22 cellular contexts compared by ENCODE assay signal in the genomic region with DNA sequence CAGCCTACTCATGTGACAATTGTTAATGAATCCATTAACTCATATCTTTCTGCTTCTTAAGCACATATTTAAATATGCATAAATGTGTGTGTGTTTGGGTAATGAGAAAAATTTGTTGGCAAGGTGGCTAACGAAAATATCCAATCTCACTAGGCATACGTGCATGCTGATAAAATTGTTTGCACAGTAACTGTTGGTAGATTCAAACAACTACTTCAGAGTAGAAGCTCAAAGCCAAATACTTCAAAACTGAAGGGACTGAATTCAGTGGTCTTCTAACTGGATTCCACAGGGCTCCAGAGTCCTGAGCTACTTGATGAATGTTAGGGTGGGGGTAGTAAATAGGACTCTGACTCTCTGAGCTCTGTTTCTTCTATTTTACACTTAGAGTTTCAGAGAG.
A peak's percentile ranks its signal among the peaks of the same experiment; 100 is the strongest.
DNase-seq lines count a peak whose midpoint lies in the region; ATAC-seq, FAIRE-seq and TF ChIP-seq lines count a peak whose summit lies in the region.
"Had no signal": no experiment of that assay in that cellular context is flagged by ENCODE, and none has a peak within 500 bp of the region (broad histone marks: within the 10 kb centered on the region; RNA-seq: fewer than 3 reads in every experiment).

No MANE protein-coding gene starts in this region.

- no peak overlapping the region for H3K4me3 ChIP-seq in lower lobe of right lung

- H3K27me3 ChIP-seq in lower lobe of right lung (ENCODE audit: low read depth) = no peaks in the 10 kb centered on the region
- H3K27me3 ChIP-seq: BE2C had no signal

- DNase-seq in Right ventricle myocardium superior = no peak
- DNase-seq in Right ventricle myocardium inferior (ENCODE audit: missing footprints) = no peak
- DNase-seq in left ventricle myocardium superior = no peak
- DNase-seq in left cardiac atrium = no peak
- DNase-seq in lower lobe of right lung = no peak
- DNase-seq in GM12891 (ENCODE audit: insufficient read length, low spot score) = no peak
- no peak for DNase-seq in NK-92 (lab: John Stamatoyannopoulos, UW; ENCODE audit: unreplicated experiment)
- DNase-seq: ACHN; BE2C; C1 segment of cervical spinal cord; CD4-positive, CD25-positive, alpha-beta regulatory T cell; CD8-positive, alpha-beta memory T cell; COR-L47; DMS 273 treated with DMSO at 0.1 percent for 48 hours; DMS53; GDM1; GOT3; H7; HFFc6; IMR-90 had no signal

- H3K36me3 ChIP-seq in lower lobe of right lung = no peaks in the 10 kb centered on the region
- H3K36me3 ChIP-seq: BE2C had no signal

- peak; percentile 52 for ATAC-seq in Right ventricle myocardium superior (ENCODE audit: poor library complexity)
- no peak for ATAC-seq in Right ventricle myocardium inferior
- peak; percentile 58 for ATAC-seq in left ventricle myocardium superior
- no peak for ATAC-seq in left cardiac atrium
- peak; percentile 30 to 65 for ATAC-seq in lower lobe of right lung
- ATAC-seq: HCT116 had no signal

- no peaks in the 10 kb centered on the region for H3K4me1 ChIP-seq in lower lobe of right lung

- FAIRE-seq in GM12891 (lab: Jason Lieb, UNC) = no peak
- FAIRE-seq: HTR-8/SVneo had no signal

- no peak for TF ChIP-seq POLR2A in GM12891 (IDR thresholded peaks at IDR 0.05; ENCODE audit: low read depth, low read length)

- intact Hi-C loops in Right ventricle myocardium superior (cut with DNase I) = no loop called here
- intact Hi-C loops in Right ventricle myocardium inferior (cut with DNase I) = loop anchor here (5.0 kb wide), 1 partner anchor 98 kb away; no protein-coding TSS in a partner anchor
- intact Hi-C loops in left ventricle myocardium superior (cut with micrococcal nuclease) = no loop called here
- intact Hi-C loops in left cardiac atrium (cut with DNase I) = no loop called here
- intact Hi-C loops in lower lobe of right lung (cut with DNase I) = no loop called here

- TF ChIP-seq CTCF in lower lobe of right lung (IDR thresholded peaks at IDR 0.05) = no peak

- H3K9me3 ChIP-seq in lower lobe of right lung = no peaks in the 10 kb centered on the region
- H3K9me3 ChIP-seq: BE2C had no signal

- H3K27ac ChIP-seq in lower lobe of right lung = no peak overlapping the region

TF ChIP-seq in GM12891, 5 proteins besides CTCF, POLR2A, EP300 and RAD21:
- no peak for TF ChIP-seq POLR2AphosphoS5 (IDR thresholded peaks at IDR 0.05; ENCODE audit: low read depth, low read length)
- TF ChIP-seq PAX5 (IDR thresholded peaks at IDR 0.05; ENCODE audit: insufficient read depth, low read length, severe bottlenecking) = no peak
- no peak for TF ChIP-seq TAF1 (IDR thresholded peaks at IDR 0.05; ENCODE audit: low read depth, low read length)

Comparison
In these comparisons a context has a peak if more than half of its experiments do, and no peak if none do; other contexts are left out.
1. ATAC-seq: peak in Right ventricle myocardium superior (single experiment), left ventricle myocardium superior (single experiment) and lower lobe of right lung (2 of 2); none in Right ventricle myocardium inferior (single experiment) and left cardiac atrium (0 of 2).